In genomic region chr15:37096878-37097568, GRCh38 we compare ENCODE assay signal across 8 cellular contexts. TPM values are rescaled to one million over a fixed set of nuclear protein-coding genes. Genes with fewer than 3 reads are reported as not detected.
DNase-seq lines count a peak whose midpoint lies in the region; ATAC-seq and TF ChIP-seq lines count a peak whose summit lies in the region.

No MANE protein-coding gene starts in this region.

- H4K91ac ChIP-seq in mesenchymal stem cell (ENCODE audit: low read length), result peak overlapping the region; percentile 78

- intact Hi-C loops in heart left ventricle (cut with DNase I), result loop anchor here in 7 of 10 donors (5.0 to 10.0 kb wide), 8 partner anchors 72 to 502 kb away; no protein-coding TSS in a partner anchor
- intact Hi-C loops in cardiac septum (cut with DNase I), result loop anchor here (5.0 kb wide), 1 partner anchor 80 kb away; no protein-coding TSS in a partner anchor
- intact Hi-C loops in vagina (cut with DNase I), result loop anchor here (5.0 kb wide), 2 partner anchors 75 to 210 kb away; no protein-coding TSS in a partner anchor

- H3K23ac ChIP-seq in mesenchymal stem cell (ENCODE audit: low read length in 2 of 2), result peak overlapping the region in 1 of 2 experiments; percentile 97

- H3K4me1 ChIP-seq in heart left ventricle (peaks cover 0 to 34% (median 15%) of the 10 kb centered on the region in 12 donors), mesenchymal stem cell (ENCODE audit: control insufficient read depth, insufficient read depth, low read depth, low read length) (peaks cover 6% of the 10 kb centered on the region), vagina (peaks cover 29% of the 10 kb centered on the region)

- H3K4ac ChIP-seq in mesenchymal stem cell (ENCODE audit: low read depth in 1 of 2, low read length in 2 of 2), result peak overlapping the region; percentile 35 to 94

- no peaks in the 10 kb centered on the region for H3K9me3 ChIP-seq in heart left ventricle
- H3K9me3 ChIP-seq in mesenchymal stem cell (ENCODE audit: control insufficient read depth, low read length), result no peaks in the 10 kb centered on the region
- H3K9me3 ChIP-seq in vagina, result no peaks in the 10 kb centered on the region

- peak overlapping the region in 1 of 2 experiments; percentile 44 for H3K14ac ChIP-seq in mesenchymal stem cell (ENCODE audit: low read length in 2 of 2)

- H3K36me3 ChIP-seq in heart left ventricle (peaks cover 0 to 18% (median 0%) of the 10 kb centered on the region in 9 donors), mesenchymal stem cell (ENCODE audit: control insufficient read depth in 1 of 2, insufficient read depth in 2 of 2, low read depth in 1 of 2, low read length in 2 of 2) (peaks cover 3 to 22% of the 10 kb centered on the region in 2 experiments), vagina (no peaks in the 10 kb centered on the region)

- DNase-seq in heart left ventricle (peak in 1 of 5 donors; percentile 31), cardiac septum (ENCODE audit: low spot score) (no peak), cardiac fibroblast (ENCODE audit: low read depth in 2 of 2) (peak in 1 of 2 donors; percentile 56), mesenchymal stem cell (peak; percentile 48), vagina (ENCODE audit: extremely low spot score in 2 of 2) (no peak), HT-29 (ENCODE audit: low spot score) (no peak)
- DNase-seq in stimulated activated CD4-positive, alpha-beta T cell treated with anti-CD3 and anti-CD28 coated beads, Interleukin-2, amount 100 ng/mL, for 48 hours, result no peak
- no peak for DNase-seq in stimulated activated naive CD4-positive, alpha-beta T cell (lab: John Stamatoyannopoulos, UW)

- peak overlapping the region; percentile 20 for H2BK5ac ChIP-seq in mesenchymal stem cell (ENCODE audit: low read depth, low read length, poor library complexity, severe bottlenecking)

- peak overlapping the region; percentile 62 to 82 (median 76) for H3K4me3 ChIP-seq in heart left ventricle
- peak overlapping the region; percentile 89 to 90 for H3K4me3 ChIP-seq in cardiac fibroblast (replicated peaks in 1 of 2; ENCODE audit: low read depth in 2 of 2, low read length in 2 of 2)
- peak overlapping the region; percentile 84 to 95 for H3K4me3 ChIP-seq in mesenchymal stem cell (ENCODE audit: insufficient read depth in 1 of 2, low read depth in 1 of 2, low read length in 2 of 2)
- H3K4me3 ChIP-seq in vagina, result peak overlapping the region; percentile 74 to 80

- no peak for ATAC-seq in heart left ventricle

- H3K27me3 ChIP-seq in heart left ventricle (peaks cover 0 to 54% (median 0%) of the 10 kb centered on the region in 9 donors), mesenchymal stem cell (ENCODE audit: control insufficient read depth in 1 of 2, insufficient read depth in 1 of 2, low read length in 2 of 2) (no peaks in the 10 kb centered on the region), vagina (no peaks in the 10 kb centered on the region)

- H2AFZ ChIP-seq in mesenchymal stem cell (ENCODE audit: low read depth, low read length), result no peak overlapping the region

- no peak overlapping the region for H2BK15ac ChIP-seq in mesenchymal stem cell (ENCODE audit: low read depth, poor library complexity, severe bottlenecking)

- peak overlapping the region; percentile 29 to 80 for H2BK12ac ChIP-seq in mesenchymal stem cell (ENCODE audit: low read length in 2 of 2)

- H4K8ac ChIP-seq in mesenchymal stem cell (ENCODE audit: low read length), result peak overlapping the region; percentile 76

- H2AK5ac ChIP-seq in mesenchymal stem cell (ENCODE audit: low read length, severe bottlenecking), result peak overlapping the region; percentile 32

- H3K9ac ChIP-seq in mesenchymal stem cell (ENCODE audit: low read length), result peak overlapping the region; percentile 99

- peak overlapping the region; percentile 74 for H3K4me2 ChIP-seq in mesenchymal stem cell (ENCODE audit: low read length, poor library complexity, severe bottlenecking)

- H3K27ac ChIP-seq in heart left ventricle (peak overlapping the region; percentile 79 to 98 (median 96)), mesenchymal stem cell (ENCODE audit: low read length, poor library complexity, severe bottlenecking) (peak overlapping the region; percentile 91), vagina (peak overlapping the region; percentile 95)

- H3K79me1 ChIP-seq in mesenchymal stem cell (replicated peaks; ENCODE audit: low read length, poor library complexity, severe bottlenecking), result peaks cover 10% of the 10 kb centered on the region

- H2BK120ac ChIP-seq in mesenchymal stem cell (ENCODE audit: low read depth, low read length), result peak overlapping the region; percentile 89

- WGBS in heart left ventricle, 4 donors, result 6 to 13% (median 10%) methylated on average over 23 of the region's 23 CpGs
- WGBS in mesenchymal stem cell, result under 1% methylated on average over 21 of the region's 23 CpGs

- H3K18ac ChIP-seq in mesenchymal stem cell (ENCODE audit: low read depth in 1 of 2, low read length in 2 of 2), result peak overlapping the region; percentile 94 to 96

- TF ChIP-seq POLR2A in heart left ventricle (IDR thresholded peaks at IDR 0.05) (no peak), vagina (IDR thresholded peaks at IDR 0.05) (no peak)

- TF ChIP-seq CTCF in heart left ventricle (IDR thresholded peaks at IDR 0.05) (no peak), cardiac fibroblast (IDR thresholded peaks at IDR 0.05; ENCODE audit: low read depth, low read length) (no peak), vagina (IDR thresholded peaks at IDR 0.05) (no peak)

RNA-seq across cellular contexts. Expression of gene MEIS2, which starts 3.3 kb away (rescaled TPM):
- total RNA-seq in heart left ventricle (10 to 100 TPM; 38.3 to 56.2 (median 49.7) TPM), cardiac septum (40.3 TPM), vagina (76.9 TPM)
- polyA plus RNA-seq in heart left ventricle, result 10 to 100 TPM; 13.2 to 89.7 TPM
- polyA plus RNA-seq in mesenchymal stem cell (2013, experiment 1 of 2), result 69.3 TPM
- 68.8 TPM for polyA plus RNA-seq in mesenchymal stem cell (2013, experiment 2 of 2)
- 50.1 and 59.3 TPM in 2 replicates for total RNA-seq in HT-29 (2014; rRNA removed; shearing (Covaris generic))
